In the genomic region with DNA sequence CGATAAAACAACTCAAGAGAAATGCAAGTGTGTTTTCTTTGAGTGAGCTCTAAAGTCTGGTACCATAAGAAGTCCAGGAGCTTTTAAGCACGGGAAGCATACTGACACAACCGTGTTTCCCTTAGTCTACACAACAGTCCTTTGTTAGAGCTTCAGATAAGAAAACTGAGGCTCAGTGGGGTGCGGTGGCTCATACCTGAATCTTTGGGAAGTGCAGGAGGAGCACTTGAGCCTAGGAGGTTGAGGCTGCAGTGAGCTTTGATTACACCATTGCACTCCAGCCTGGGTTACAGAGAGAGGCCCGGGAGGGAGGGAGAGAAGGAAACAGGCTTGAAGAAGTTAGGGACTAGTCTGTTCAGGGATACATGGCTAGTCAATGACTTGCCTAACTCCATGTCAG, we compare ENCODE assay signal across 20 cellular contexts. TPM values are rescaled to one million over a fixed set of nuclear protein-coding genes. Genes with fewer than 3 reads are reported as not detected.
DNase-seq lines count a peak whose midpoint lies in the region; ATAC-seq and TF ChIP-seq lines count a peak whose summit lies in the region.
"Had no signal": no experiment of that assay in that cellular context is flagged by ENCODE, and none has a peak within 500 bp of the region (broad histone marks: within the 10 kb centered on the region; RNA-seq: fewer than 3 reads in every experiment).

No MANE protein-coding gene starts in this region.

- no peaks in the 10 kb centered on the region for H3K9me3 ChIP-seq in CD8-positive, alpha-beta memory T cell (ENCODE audit: low read length)
- no peaks in the 10 kb centered on the region for H3K9me3 ChIP-seq in uterus
- H3K9me3 ChIP-seq: ovary, stomach, transverse colon had no signal

- no peaks in the 10 kb centered on the region for H3K9me3 Mint-ChIP-seq in activated CD4-positive, alpha-beta T cell treated with anti-CD3 and anti-CD28 coated beads, Interleukin-2, amount 10 ng/mL, durations not matched to agents 24 days and 14 days
- H3K9me3 Mint-ChIP-seq in CD8-positive, alpha-beta memory T cell = no peaks in the 10 kb centered on the region
- no peaks in the 10 kb centered on the region for H3K9me3 Mint-ChIP-seq in activated CD8-positive, alpha-beta T cell treated with anti-CD3 and anti-CD28 coated beads, Interleukin-2, amount 10 ng/mL, durations not matched to agents 7 days and 5 days (ENCODE audit: insufficient read depth)
- no peaks in the 10 kb centered on the region for H3K9me3 Mint-ChIP-seq in stimulated activated naive B cell treated with anti-CD40 and anti-IgM and Interleukin-4, amounts not matched to agents 10 μg/mL and 1 μg/mL and 100 μg/mL, for 72 hours

- H2AK5ac ChIP-seq in mesendoderm (ENCODE audit: low read length) = no peak overlapping the region

- H3K9ac ChIP-seq in mesendoderm (ENCODE audit: low read length) = no peak overlapping the region

- CTCF ChIA-PET in CD8-positive, alpha-beta memory T cell (lab: Charles Lee) = interaction anchor here (1.0 kb wide), 1 partner anchor 12 kb away, joined by 3 read pairs; no protein-coding TSS in a partner anchor
- CTCF ChIA-PET in activated CD8-positive, alpha-beta T cell treated with anti-CD3 and anti-CD28 coated beads, Interleukin-2, amount 10 ng/mL, durations not matched to agents 7 days and 5 days (lab: Charles Lee) = interaction anchor here (0.7 to 3.9 kb wide), 6 partner anchors 9 to 133 kb away, joined by 3 to 21 read pairs (median 6); no protein-coding TSS in a partner anchor

- WGBS in mesendoderm (ENCODE audit: extremely low coverage, insufficient coverage, low lambda C conversion rate) = no CpG with 5 or more reads among the region's 5 CpGs

- no peak overlapping the region for H3K18ac ChIP-seq in mesendoderm (ENCODE audit: low read length)

- no peaks in the 10 kb centered on the region for H3K27me3 Mint-ChIP-seq in activated CD4-positive, alpha-beta T cell treated with anti-CD3 and anti-CD28 coated beads, Interleukin-2, amount 10 ng/mL, durations not matched to agents 24 days and 14 days
- peaks cover 3 to 13% of the 10 kb centered on the region in 2 donors for H3K27me3 Mint-ChIP-seq in CD8-positive, alpha-beta memory T cell
- no peaks in the 10 kb centered on the region for H3K27me3 Mint-ChIP-seq in activated CD8-positive, alpha-beta T cell treated with anti-CD3 and anti-CD28 coated beads, Interleukin-2, amount 10 ng/mL, durations not matched to agents 7 days and 5 days (ENCODE audit: low read depth)
- H3K27me3 Mint-ChIP-seq in stimulated activated naive B cell treated with anti-CD40 and anti-IgM and Interleukin-4, amounts not matched to agents 10 μg/mL and 1 μg/mL and 100 μg/mL, for 72 hours = no peaks in the 10 kb centered on the region

- H3K4me3 Mint-ChIP-seq in activated CD4-positive, alpha-beta T cell treated with anti-CD3 and anti-CD28 coated beads, Interleukin-2, amount 10 ng/mL, durations not matched to agents 24 days and 14 days = peak overlapping the region; percentile 76
- peak overlapping the region in 3 of 7 donors; percentile 15 to 51 (median 35) for H3K4me3 Mint-ChIP-seq in CD8-positive, alpha-beta memory T cell
- H3K4me3 Mint-ChIP-seq in activated CD8-positive, alpha-beta T cell treated with anti-CD3 and anti-CD28 coated beads, Interleukin-2, amount 10 ng/mL, durations not matched to agents 7 days and 5 days = peak overlapping the region; percentile 59
- no peak overlapping the region for H3K4me3 Mint-ChIP-seq in stimulated activated naive B cell treated with anti-CD40 and anti-IgM and Interleukin-4, amounts not matched to agents 10 μg/mL and 1 μg/mL and 100 μg/mL, for 72 hours

- peaks cover 5% of the 10 kb centered on the region for H3K36me3 ChIP-seq in CD8-positive, alpha-beta memory T cell (ENCODE audit: insufficient read depth, low read length)
- H3K36me3 ChIP-seq in mesendoderm (ENCODE audit: control insufficient read depth, insufficient read depth, low read length) (no peaks in the 10 kb centered on the region), uterus (no peaks in the 10 kb centered on the region)
- H3K36me3 ChIP-seq: ovary, stomach, transverse colon had no signal

- peak overlapping the region; percentile 15 for H3K4me3 ChIP-seq in CD8-positive, alpha-beta memory T cell (ENCODE audit: low read length)
- H3K4me3 ChIP-seq in mesendoderm (ENCODE audit: low read length) (no peak overlapping the region), uterus (no peak overlapping the region)
- H3K4me3 ChIP-seq: cardiac muscle cell, ovary, PC-9, stomach, transverse colon had no signal

- H3K4me2 ChIP-seq in mesendoderm (ENCODE audit: low read length) = no peak overlapping the region
- H3K4me2 ChIP-seq: PC-9 had no signal

- ATAC-seq in activated CD8-positive, alpha-beta T cell treated with anti-CD3 and anti-CD28 coated beads, Interleukin-2, amount 10 ng/mL, durations not matched to agents 7 days and 5 days = no peak
- ATAC-seq in stimulated activated naive B cell treated with anti-CD40 and anti-IgM and Interleukin-4, amounts not matched to agents 10 μg/mL and 1 μg/mL and 100 μg/mL, for 72 hours (replicated peaks) = no peak

- no peak overlapping the region for H3K27ac ChIP-seq in CD8-positive, alpha-beta memory T cell (ENCODE audit: low read depth, low read length)
- H3K27ac ChIP-seq in mesendoderm (ENCODE audit: low read depth, low read length) (no peak overlapping the region), uterus (no peak overlapping the region)
- H3K27ac ChIP-seq: ovary, PC-9, stomach, transverse colon had no signal

- no peaks in the 10 kb centered on the region for H3K79me1 ChIP-seq in mesendoderm (ENCODE audit: low read length)

- H2BK15ac ChIP-seq in mesendoderm (replicated peaks; ENCODE audit: low read depth) = no peak overlapping the region

- H3K79me2 ChIP-seq in mesendoderm (ENCODE audit: control insufficient read depth, insufficient read depth, low read length) = no peaks in the 10 kb centered on the region

- peak overlapping the region; percentile 75 for H3K27ac Mint-ChIP-seq in activated CD4-positive, alpha-beta T cell treated with anti-CD3 and anti-CD28 coated beads, Interleukin-2, amount 10 ng/mL, durations not matched to agents 24 days and 14 days
- H3K27ac Mint-ChIP-seq in CD8-positive, alpha-beta memory T cell = peak overlapping the region in 1 of 8 donors; percentile 67
- H3K27ac Mint-ChIP-seq in activated CD8-positive, alpha-beta T cell treated with anti-CD3 and anti-CD28 coated beads, Interleukin-2, amount 10 ng/mL, durations not matched to agents 7 days and 5 days = peak overlapping the region; percentile 75
- no peak overlapping the region for H3K27ac Mint-ChIP-seq in stimulated activated naive B cell treated with anti-CD40 and anti-IgM and Interleukin-4, amounts not matched to agents 10 μg/mL and 1 μg/mL and 100 μg/mL, for 72 hours

- POLR2A ChIA-PET in CD8-positive, alpha-beta memory T cell (lab: Charles Lee) = no interaction called here
- POLR2A ChIA-PET in activated CD8-positive, alpha-beta T cell treated with anti-CD3 and anti-CD28 coated beads, Interleukin-2, amount 10 ng/mL, durations not matched to agents 7 days and 5 days (lab: Charles Lee) = no interaction called here

- no peak overlapping the region for H3K4ac ChIP-seq in mesendoderm (ENCODE audit: low read depth, low read length)

- TF ChIP-seq POLR2A in uterus (IDR thresholded peaks at IDR 0.05) = no peak

- no peaks in the 10 kb centered on the region for H3K27me3 ChIP-seq in CD8-positive, alpha-beta memory T cell (ENCODE audit: insufficient read depth, low read length, poor library complexity, severe bottlenecking)
- H3K27me3 ChIP-seq in mesendoderm (ENCODE audit: insufficient read depth, low read length, poor library complexity) (no peaks in the 10 kb centered on the region), uterus (peaks cover 0 to 9% of the 10 kb centered on the region in 2 donors)
- H3K27me3 ChIP-seq: cardiac muscle cell, ovary, transverse colon had no signal

- DNase-seq in activated CD4-positive, alpha-beta T cell treated with anti-CD3 and anti-CD28 coated beads, Interleukin-2, amount 10 ng/mL, durations not matched to agents 24 days and 14 days = peak; percentile 66
- DNase-seq in activated CD4-positive, alpha-beta T cell treated with anti-CD3 and anti-CD28 coated beads for 4 hours = no peak
- DNase-seq in CD8-positive, alpha-beta memory T cell = no peak
- no peak for DNase-seq in activated CD8-positive, alpha-beta T cell treated with anti-CD3 and anti-CD28 coated beads, Interleukin-2, amount 10 ng/mL, durations not matched to agents 7 days and 5 days
- DNase-seq in mesendoderm = peak; percentile 80
- DNase-seq in NCI-H446 treated with DMSO at 0.1 percent for 48 hours (lab: John Stamatoyannopoulos, UW) = no peak
- DNase-seq in stimulated activated naive B cell treated with anti-CD40 and anti-IgM and Interleukin-4, amounts not matched to agents 10 μg/mL and 1 μg/mL and 100 μg/mL, for 72 hours = no peak
- DNase-seq in uterus = no peak
- DNase-seq: Kasumi-1; mesenchymal stem cell; NCI-H1048; NCI-H2081; NCI-H345; ovary; PC-9; SHP77 treated with DMSO at 0.1 percent for 48 hours; stimulated activated CD4-positive, alpha-beta T cell treated with anti-CD3 and anti-CD28 coated beads, Interleukin-4, amount 100 ng/mL, for 1 hour; stomach; transverse colon had no signal

- H3K4me1 ChIP-seq in CD8-positive, alpha-beta memory T cell (ENCODE audit: insufficient read depth, low read length) = peaks cover 87% of the 10 kb centered on the region
- H3K4me1 ChIP-seq in mesendoderm (ENCODE audit: control insufficient read depth, low read depth, low read length) (no peaks in the 10 kb centered on the region), uterus (no peaks in the 10 kb centered on the region)
- H3K4me1 ChIP-seq: stomach, transverse colon had no signal

- no peak overlapping the region for H2BK120ac ChIP-seq in mesendoderm (ENCODE audit: low read depth, low read length)

- intact Hi-C loops in activated CD4-positive, alpha-beta T cell treated with anti-CD3 and anti-CD28 coated beads, Interleukin-2, amount 10 ng/mL, durations not matched to agents 24 days and 14 days (cut with micrococcal nuclease) = no loop called here
- intact Hi-C loops in uterus (cut with DNase I; ENCODE audit: low total_unique reads) = no loop called here

- peaks cover 78% of the 10 kb centered on the region for H3K4me1 Mint-ChIP-seq in activated CD4-positive, alpha-beta T cell treated with anti-CD3 and anti-CD28 coated beads, Interleukin-2, amount 10 ng/mL, durations not matched to agents 24 days and 14 days
- peaks cover 66 to 92% (median 83%) of the 10 kb centered on the region in 3 donors for H3K4me1 Mint-ChIP-seq in CD8-positive, alpha-beta memory T cell
- peaks cover 87% of the 10 kb centered on the region for H3K4me1 Mint-ChIP-seq in activated CD8-positive, alpha-beta T cell treated with anti-CD3 and anti-CD28 coated beads, Interleukin-2, amount 10 ng/mL, durations not matched to agents 7 days and 5 days (ENCODE audit: low read depth)
- peaks cover 0 to 4% of the 10 kb centered on the region in 2 donors for H3K4me1 Mint-ChIP-seq in stimulated activated naive B cell treated with anti-CD40 and anti-IgM and Interleukin-4, amounts not matched to agents 10 μg/mL and 1 μg/mL and 100 μg/mL, for 72 hours

- no peak overlapping the region for H4K5ac ChIP-seq in mesendoderm (ENCODE audit: low read length)

- H2BK5ac ChIP-seq in mesendoderm (ENCODE audit: low read length) = no peak overlapping the region

- no peak for TF ChIP-seq CTCF in uterus (IDR thresholded peaks at IDR 0.05)

- no peak overlapping the region for H3K23ac ChIP-seq in mesendoderm (ENCODE audit: low read length)

- peaks cover 30% of the 10 kb centered on the region for H3K36me3 Mint-ChIP-seq in activated CD4-positive, alpha-beta T cell treated with anti-CD3 and anti-CD28 coated beads, Interleukin-2, amount 10 ng/mL, durations not matched to agents 24 days and 14 days (ENCODE audit: low read depth)
- peaks cover 0 to 13% (median 5%) of the 10 kb centered on the region in 3 donors for H3K36me3 Mint-ChIP-seq in CD8-positive, alpha-beta memory T cell
- peaks cover 58% of the 10 kb centered on the region for H3K36me3 Mint-ChIP-seq in activated CD8-positive, alpha-beta T cell treated with anti-CD3 and anti-CD28 coated beads, Interleukin-2, amount 10 ng/mL, durations not matched to agents 7 days and 5 days (ENCODE audit: low read depth)
- H3K36me3 Mint-ChIP-seq in stimulated activated naive B cell treated with anti-CD40 and anti-IgM and Interleukin-4, amounts not matched to agents 10 μg/mL and 1 μg/mL and 100 μg/mL, for 72 hours = no peaks in the 10 kb centered on the region

- H4K8ac ChIP-seq in mesendoderm (ENCODE audit: low read depth, low read length) = no peak overlapping the region

- H3K56ac ChIP-seq in mesendoderm (ENCODE audit: low read length) = no peak overlapping the region

RNA-seq across cellular contexts. Expression of a gene that starts 21.9 kb away (rescaled TPM):
- 131 and 141 TPM in 2 replicates for total RNA-seq in activated CD4-positive, alpha-beta T cell treated with anti-CD3 and anti-CD28 coated beads, Interleukin-2, amount 10 ng/mL, durations not matched to agents 24 days and 14 days
- total RNA-seq in CD8-positive, alpha-beta memory T cell = 10 to 100 TPM; 53.2 to 55.1 TPM
- polyA plus RNA-seq in CD8-positive, alpha-beta memory T cell = 230 TPM
- 100 to 1,000 TPM; 205 to 246 TPM for total RNA-seq in activated CD8-positive, alpha-beta T cell treated with anti-CD3 and anti-CD28 coated beads, Interleukin-2, amount 10 ng/mL, durations not matched to agents 7 days and 5 days
- 12.4 TPM for polyA plus RNA-seq in mesendoderm (2013, experiment 1 of 2)
- polyA plus RNA-seq in mesendoderm (2013, experiment 2 of 2) = 11.0 TPM
- 10 to 100 TPM; 27.4 to 49.7 (median 43.7) TPM for total RNA-seq in uterus

Comparison
In these comparisons a context has a peak if more than half of its experiments do, and no peak if none do; other contexts are left out.
1. DNase-seq: peak in activated CD4-positive, alpha-beta T cell treated with anti-CD3 and anti-CD28 coated beads, Interleukin-2, amount 10 ng/mL, durations not matched to agents 24 days and 14 days (single experiment) and mesendoderm (single experiment); none in activated CD4-positive, alpha-beta T cell treated with anti-CD3 and anti-CD28 coated beads for 4 hours (0 of 2), CD8-positive, alpha-beta memory T cell (0 of 5), activated CD8-positive, alpha-beta T cell treated with anti-CD3 and anti-CD28 coated beads, Interleukin-2, amount 10 ng/mL, durations not matched to agents 7 days and 5 days (single experiment), NCI-H446 treated with DMSO at 0.1 percent for 48 hours (single experiment), stimulated activated naive B cell treated with anti-CD40 and anti-IgM and Interleukin-4, amounts not matched to agents 10 μg/mL and 1 μg/mL and 100 μg/mL, for 72 hours (single experiment) and uterus (0 of 2).
2. H3K4me3 Mint-ChIP-seq: peak in activated CD4-positive, alpha-beta T cell treated with anti-CD3 and anti-CD28 coated beads, Interleukin-2, amount 10 ng/mL, durations not matched to agents 24 days and 14 days (single experiment) and activated CD8-positive, alpha-beta T cell treated with anti-CD3 and anti-CD28 coated beads, Interleukin-2, amount 10 ng/mL, durations not matched to agents 7 days and 5 days (single experiment); none in stimulated activated naive B cell treated with anti-CD40 and anti-IgM and Interleukin-4, amounts not matched to agents 10 μg/mL and 1 μg/mL and 100 μg/mL, for 72 hours (0 of 2).